ENCODE assay signal across 8 cellular contexts in genomic region chr3:9250236-9250635, GRCh38. TPM values are rescaled to one million over a fixed set of nuclear protein-coding genes. Genes with fewer than 3 reads are reported as not detected.
DNase-seq lines count a peak whose midpoint lies in the region; ATAC-seq and TF ChIP-seq lines count a peak whose summit lies in the region.

No MANE protein-coding gene starts in this region.

- H3K36me3 ChIP-seq in OCI-LY7 (ENCODE audit: insufficient read depth, low read length) (no peaks in the 10 kb centered on the region), smooth muscle cell (ENCODE audit: low read depth) (no peaks in the 10 kb centered on the region), colonic mucosa (no peaks in the 10 kb centered on the region)

- H3K9ac ChIP-seq in smooth muscle cell (ENCODE audit: low read depth) = no peak overlapping the region
- H3K9ac ChIP-seq in colonic mucosa (ENCODE audit: low read depth in 2 of 2, low read length in 2 of 2) = peak overlapping the region in 1 of 2 donors; percentile 86

- H3K27me3 ChIP-seq in foreskin keratinocyte (no peaks in the 10 kb centered on the region), smooth muscle cell (ENCODE audit: low read depth) (no peaks in the 10 kb centered on the region), colonic mucosa (no peaks in the 10 kb centered on the region)

- peaks cover 12% of the 10 kb centered on the region for H3K4me1 ChIP-seq in OCI-LY7 (ENCODE audit: insufficient read depth, low read length, poor library complexity, severe bottlenecking)
- H3K4me1 ChIP-seq in foreskin keratinocyte = peaks cover 31% of the 10 kb centered on the region
- peaks cover 19% of the 10 kb centered on the region for H3K4me1 ChIP-seq in smooth muscle cell (ENCODE audit: low read depth)
- peaks cover 3% of the 10 kb centered on the region for H3K4me1 ChIP-seq in colonic mucosa

- no peak for ATAC-seq in foreskin keratinocyte

- H2AFZ ChIP-seq in OCI-LY7 (ENCODE audit: low read length) (peak overlapping the region; percentile 87; the same call in 1 of the 2 replicates), smooth muscle cell (ENCODE audit: low read depth) (peak overlapping the region; percentile 76)

- CTCF ChIA-PET in OCI-LY7 (lab: Charles Lee; ENCODE audit: unreplicated experiment) = no interaction called here

- WGBS in smooth muscle cell (ENCODE audit: low lambda C conversion rate) = 80% methylated on average over 4 of the region's 4 CpGs

- intact Hi-C loops in OCI-LY7 (cut with micrococcal nuclease; ENCODE audit: unreplicated experiment) (no loop called here), colonic mucosa (cut with DNase I) (no loop called here)

- no peaks in the 10 kb centered on the region for H3K9me2 ChIP-seq in OCI-LY7 (ENCODE audit: insufficient read depth, low read length)

- H3F3A ChIP-seq in smooth muscle cell (ENCODE audit: low read depth) = peaks cover 7% of the 10 kb centered on the region

- peak overlapping the region; percentile 71; the same call in 1 of the 2 replicates for H3K4me2 ChIP-seq in OCI-LY7 (ENCODE audit: low read length)
- H3K4me2 ChIP-seq in smooth muscle cell = no peak overlapping the region

- H3K27ac ChIP-seq in OCI-LY7 (ENCODE audit: low read depth, low read length, poor library complexity, severe bottlenecking) = no peak overlapping the region
- H3K27ac ChIP-seq in foreskin keratinocyte = no peak overlapping the region
- no peak overlapping the region for H3K27ac ChIP-seq in smooth muscle cell (ENCODE audit: low read depth)
- no peak overlapping the region for H3K27ac ChIP-seq in colonic mucosa

- no peaks in the 10 kb centered on the region for H4K20me1 ChIP-seq in OCI-LY7 (ENCODE audit: insufficient read depth, low read length)
- no peaks in the 10 kb centered on the region for H4K20me1 ChIP-seq in smooth muscle cell (ENCODE audit: low read depth)

- H3K79me2 ChIP-seq in OCI-LY7 (ENCODE audit: insufficient read depth, low read depth, low read length) (no peaks in the 10 kb centered on the region), smooth muscle cell (ENCODE audit: low read depth) (no peaks in the 10 kb centered on the region)

- POLR2A ChIA-PET in OCI-LY7 (lab: Charles Lee) = interaction anchor here (0.6 to 0.9 kb wide), 2 partner anchors 76 to 92 kb away, joined by 3 to 4 read pairs; no protein-coding TSS in a partner anchor

- no peaks in the 10 kb centered on the region for H3K9me3 ChIP-seq in OCI-LY7 (ENCODE audit: low read length)
- no peaks in the 10 kb centered on the region for H3K9me3 ChIP-seq in smooth muscle cell (replicated peaks; ENCODE audit: low read depth)
- no peaks in the 10 kb centered on the region for H3K9me3 ChIP-seq in colonic mucosa

- DNase-seq in NCI-H1694 treated with DMSO at 0.1 percent for 48 hours (lab: John Stamatoyannopoulos, UW) (peak; percentile 21), NCI-H1694 (lab: John Stamatoyannopoulos, UW) (no peak), OCI-LY7 (ENCODE audit: low spot score) (no peak), foreskin keratinocyte (no peak), smooth muscle cell (lab: John Stamatoyannopoulos, UW; ENCODE audit: unreplicated experiment) (no peak), colonic mucosa (no peak), DMS79 (lab: John Stamatoyannopoulos, UW) (no peak)
- no peak for DNase-seq in stimulated activated CD4-positive, alpha-beta T cell treated with anti-CD3 and anti-CD28 coated beads, Interleukin-12 subunit alpha, Interleukin-12 subunit beta, amount 100 ng/mL, for 4 hours

- no TSS peak for BruUV-seq in OCI-LY7 (replicated peaks; lab: Mats Ljungman, UMichigan)

- H3K4me3 ChIP-seq in OCI-LY7 (ENCODE audit: low read depth, low read length, poor library complexity, severe bottlenecking) (no peak overlapping the region), smooth muscle cell (no peak overlapping the region), colonic mucosa (no peak overlapping the region)

- TF ChIP-seq CTCF in OCI-LY7 (conservative IDR thresholded peaks at IDR 0.05; ENCODE audit: low read length) = no peak
- TF ChIP-seq CTCF in foreskin keratinocyte (conservative IDR thresholded peaks at IDR 0.05) = peak; percentile 45
- TF ChIP-seq CTCF in smooth muscle cell (IDR thresholded peaks at IDR 0.05; ENCODE audit: borderline replicate concordance, insufficient read depth, poor library complexity, severe bottlenecking) = no peak
- TF ChIP-seq CTCF in colonic mucosa (IDR thresholded peaks at IDR 0.05) = no peak

RNA-seq across cellular contexts. Expression of gene SRGAP3, which starts 0.8 kb away (rescaled TPM):
- total RNA-seq in OCI-LY7 (2014; rRNA removed; shearing (Covaris generic)) = 0.10 and 1.7 TPM in 2 replicates
- total RNA-seq in OCI-LY7 (2022) (0.76 and 1.5 TPM in 2 replicates), foreskin keratinocyte (16.2 and 17.9 TPM in 2 replicates), smooth muscle cell (3.1 and 4.6 TPM in 2 replicates), colonic mucosa (1 to 10 TPM; 5.7 to 6.1 TPM)
- polyA plus RNA-seq in foreskin keratinocyte (4.4 and 5.0 TPM in 2 replicates), smooth muscle cell (1.5 and 3.0 TPM in 2 replicates)
